Comparison of ENCODE assay signal across 8 cellular contexts in genomic region chr3:111610189-111610588, GRCh38.
DNase-seq lines count a peak whose midpoint lies in the region; ATAC-seq and TF ChIP-seq lines count a peak whose summit lies in the region.

No MANE protein-coding gene starts in this region.

- peak overlapping the region; percentile 79 for H3K4me3 Mint-ChIP-seq in central memory CD8-positive, alpha-beta T cell

- peak overlapping the region; percentile 98 for H3K27ac Mint-ChIP-seq in central memory CD8-positive, alpha-beta T cell (ENCODE audit: low read depth)

- H3K4me1 Mint-ChIP-seq in central memory CD8-positive, alpha-beta T cell = peaks cover 76% of the 10 kb centered on the region

- peak in 1 of 2 donors; percentile 46 for DNase-seq in central memory CD8-positive, alpha-beta T cell (ENCODE audit: low spot score in 2 of 2)
- no peak for DNase-seq in cerebellar cortex (ENCODE audit: low spot score)
- no peak for DNase-seq in islet precursor cell
- no peak for DNase-seq in GF-D8 (lab: John Stamatoyannopoulos, UW)
- DNase-seq in NCI-H2227 treated with DMSO at 0.1 percent for 48 hours (lab: John Stamatoyannopoulos, UW) = no peak

- ATAC-seq in GM18505 (IDR thresholded peaks at IDR 0.05; ENCODE audit: unreplicated experiment) = peak; percentile 98
- ATAC-seq in GM21447 (IDR thresholded peaks at IDR 0.05; ENCODE audit: unreplicated experiment) = peak; percentile 93
- peak; percentile 81 for ATAC-seq in HG03558 (IDR thresholded peaks at IDR 0.05; ENCODE audit: extremely low read depth, unreplicated experiment)
- peak; percentile 88 for ATAC-seq in central memory CD8-positive, alpha-beta T cell (replicated peaks; ENCODE audit: extremely low read depth, poor library complexity, severe bottlenecking)

- peaks cover 3% of the 10 kb centered on the region for H3K9me3 Mint-ChIP-seq in central memory CD8-positive, alpha-beta T cell

- H3K36me3 Mint-ChIP-seq in central memory CD8-positive, alpha-beta T cell (ENCODE audit: insufficient read depth) = peaks cover 27% of the 10 kb centered on the region

- H3K27me3 Mint-ChIP-seq in central memory CD8-positive, alpha-beta T cell = no peaks in the 10 kb centered on the region

- TF ChIP-seq POLR2A in GM18505 (IDR thresholded peaks at IDR 0.05; ENCODE audit: borderline replicate concordance, extremely low read depth, insufficient read depth, insufficient read length) = no peak
